In genomic region chr13:49540552-49540951, GRCh38 we compare ENCODE assay signal across 1 cellular context.
TF ChIP-seq lines count a peak whose summit lies in the region.

No MANE protein-coding gene starts in this region.

TF ChIP-seq in GM23338, 12 proteins besides CTCF, POLR2A, EP300 and RAD21 (continued from another document):
- TF ChIP-seq ZNF462 (CRISPR knock-in tag; IDR thresholded peaks at IDR 0.05) (no peak), ZNF331 (CRISPR knock-in tag; IDR thresholded peaks at IDR 0.05; ENCODE audit: low read depth) (no peak), EZH2 (IDR thresholded peaks at IDR 0.05; ENCODE audit: low read depth, unreplicated experiment) (no peak)
